In the genomic region with DNA sequence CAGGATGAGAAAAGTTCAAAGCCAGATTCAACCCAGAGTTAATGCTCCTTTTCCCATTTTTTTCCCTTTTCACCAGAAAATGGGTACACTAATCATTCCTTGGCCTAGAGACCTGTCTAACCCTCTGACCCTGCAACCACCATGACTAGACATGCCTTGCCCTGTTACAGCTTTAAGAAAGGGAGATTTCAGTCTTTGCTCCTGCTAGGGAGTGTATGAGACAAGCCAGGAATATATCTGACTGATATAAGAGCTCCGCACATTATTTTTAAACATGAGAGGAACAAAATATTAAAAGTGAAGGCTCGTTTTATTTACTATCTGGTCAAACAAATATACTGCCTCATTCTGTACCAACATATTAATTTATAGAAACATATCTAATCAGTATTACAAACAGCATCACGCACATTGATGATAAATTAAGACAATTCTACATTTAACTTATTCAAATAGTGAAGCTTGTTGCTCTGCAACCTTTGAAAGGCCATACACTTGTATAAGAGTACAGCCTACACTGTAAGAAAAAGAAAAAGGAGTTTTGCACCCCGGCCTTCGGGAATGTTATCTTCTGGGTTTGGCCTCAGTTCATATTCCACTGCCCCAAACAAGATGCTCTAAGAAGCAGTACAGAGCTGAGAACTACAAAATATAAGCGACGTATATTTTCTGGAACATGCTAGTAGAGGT, we compare ENCODE assay signal across 31 cellular contexts.
"Had no signal": no experiment of that assay in that cellular context is flagged by ENCODE, and none has a peak within 500 bp of the region (broad histone marks: within the 10 kb centered on the region; RNA-seq: fewer than 3 reads in every experiment).

No MANE protein-coding gene starts in this region.

- H3K4me1 ChIP-seq: Peyer's patch, SJCRH30 had no signal

- DNase-seq: activated CD4-positive, alpha-beta T cell treated with anti-CD3 and anti-CD28 coated beads, Interleukin-2, amount 10 ng/mL, durations not matched to agents 24 days and 14 days; activated CD4-positive, alpha-beta T cell treated with anti-CD3 and anti-CD28 coated beads, Interleukin-2, amount 50 U/mL, for 4 hours; activated CD8-positive, alpha-beta T cell treated with anti-CD3 and anti-CD28 coated beads for 36 hours; activated effector memory CD4-positive, alpha-beta T cell treated with anti-CD3 and anti-CD28 coated beads, Interleukin-2, amount 50 U/mL, for 16 hours; activated naive CD4-positive, alpha-beta T cell; activated naive CD4-positive, alpha-beta T cell treated with anti-CD3 and anti-CD28 coated beads, Interleukin-2, amount 50 U/mL, for 16 hours; activated naive CD8-positive, alpha-beta T cell treated with anti-CD3 and anti-CD28 coated beads for 36 hours; activated T-cell treated with anti-CD3 and anti-CD28 coated beads, Interleukin-2, amount 50 U/mL, for 1 hour; activated T-cell treated with anti-CD3 and anti-CD28 coated beads, Interleukin-2, amount 50 U/mL, for 72 hours; amniotic stem cell; aorta; central memory CD4-positive, alpha-beta T cell; MM.1S; MV-4-11; NCI-H1092; NCI-H146; NCI-H187; NCI-H2029 treated with DMSO at 0.1 percent for 48 hours; NCI-H2107; NCI-H2171; NCI-H510A; NCI-H526; NCI-H748 treated with DMSO at 0.1 percent for 48 hours; NK-92 treated with Interleukin-12 subunit alpha and Interleukin-12 subunit beta, amount 100 ng/mL, for 24 hours; PC-3; Peyer's patch; RPMI8226; SJCRH30 had no signal

- H3K27me3 ChIP-seq: Peyer's patch, SJCRH30 had no signal

- H3K36me3 ChIP-seq: Peyer's patch, SJCRH30 had no signal

- H3K9me3 ChIP-seq: Peyer's patch, SJCRH30 had no signal

- H3K27ac ChIP-seq: KMS-11, Peyer's patch, SJCRH30, SK-N-MC had no signal

- H3K4me3 ChIP-seq: Peyer's patch, SJCRH30, SK-N-MC had no signal

- ATAC-seq: activated CD8-positive, alpha-beta T cell treated with anti-CD3 and anti-CD28 coated beads for 36 hours; activated T-cell treated with anti-CD3 and anti-CD28 coated beads, Interleukin-2, amount 50 U/mL, for 72 hours; activated T-helper 17 cell treated with anti-CD3 and anti-CD28 coated beads, Interleukin-2, amount 50 U/mL, for 72 hours; PC-3 had no signal
